1 cellular context compared by ENCODE assay signal in the genomic region with DNA sequence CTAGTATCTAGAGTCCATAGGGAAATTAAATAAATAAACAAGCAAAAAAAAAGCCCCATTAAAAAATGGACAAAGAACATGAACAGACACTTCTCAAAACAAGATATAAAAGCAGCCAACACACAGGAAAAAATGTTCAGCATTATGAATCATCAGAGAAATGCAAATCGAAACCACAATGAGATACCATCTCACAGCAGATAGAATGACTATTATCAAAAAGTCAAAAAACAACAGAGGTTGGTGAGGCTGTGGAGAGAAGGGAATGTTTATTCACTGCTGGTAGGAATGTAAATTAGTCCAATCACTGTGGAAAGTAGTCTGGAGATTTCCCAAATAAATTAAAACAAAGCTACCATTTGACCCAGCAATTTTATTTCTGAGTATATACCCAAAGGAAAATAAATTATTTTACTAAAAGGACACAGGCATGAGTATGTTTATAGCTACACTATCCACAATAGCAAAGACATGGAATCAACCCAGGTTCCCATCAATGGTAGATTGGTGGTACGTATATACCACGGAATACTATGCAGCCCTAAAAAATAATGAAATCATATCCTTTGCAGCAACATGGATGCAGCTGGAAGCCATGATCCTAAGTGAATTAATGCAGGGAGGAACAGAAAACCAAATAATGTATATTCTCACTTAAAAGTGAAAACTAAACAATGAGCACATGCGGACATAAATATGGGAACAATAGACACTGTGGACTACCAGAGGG.
TF ChIP-seq lines count a peak whose summit lies in the region.

No MANE protein-coding gene starts in this region.

TF ChIP-seq in K562, 482 proteins besides CTCF, POLR2A, EP300 and RAD21:
- TF ChIP-seq, protein P1, sequence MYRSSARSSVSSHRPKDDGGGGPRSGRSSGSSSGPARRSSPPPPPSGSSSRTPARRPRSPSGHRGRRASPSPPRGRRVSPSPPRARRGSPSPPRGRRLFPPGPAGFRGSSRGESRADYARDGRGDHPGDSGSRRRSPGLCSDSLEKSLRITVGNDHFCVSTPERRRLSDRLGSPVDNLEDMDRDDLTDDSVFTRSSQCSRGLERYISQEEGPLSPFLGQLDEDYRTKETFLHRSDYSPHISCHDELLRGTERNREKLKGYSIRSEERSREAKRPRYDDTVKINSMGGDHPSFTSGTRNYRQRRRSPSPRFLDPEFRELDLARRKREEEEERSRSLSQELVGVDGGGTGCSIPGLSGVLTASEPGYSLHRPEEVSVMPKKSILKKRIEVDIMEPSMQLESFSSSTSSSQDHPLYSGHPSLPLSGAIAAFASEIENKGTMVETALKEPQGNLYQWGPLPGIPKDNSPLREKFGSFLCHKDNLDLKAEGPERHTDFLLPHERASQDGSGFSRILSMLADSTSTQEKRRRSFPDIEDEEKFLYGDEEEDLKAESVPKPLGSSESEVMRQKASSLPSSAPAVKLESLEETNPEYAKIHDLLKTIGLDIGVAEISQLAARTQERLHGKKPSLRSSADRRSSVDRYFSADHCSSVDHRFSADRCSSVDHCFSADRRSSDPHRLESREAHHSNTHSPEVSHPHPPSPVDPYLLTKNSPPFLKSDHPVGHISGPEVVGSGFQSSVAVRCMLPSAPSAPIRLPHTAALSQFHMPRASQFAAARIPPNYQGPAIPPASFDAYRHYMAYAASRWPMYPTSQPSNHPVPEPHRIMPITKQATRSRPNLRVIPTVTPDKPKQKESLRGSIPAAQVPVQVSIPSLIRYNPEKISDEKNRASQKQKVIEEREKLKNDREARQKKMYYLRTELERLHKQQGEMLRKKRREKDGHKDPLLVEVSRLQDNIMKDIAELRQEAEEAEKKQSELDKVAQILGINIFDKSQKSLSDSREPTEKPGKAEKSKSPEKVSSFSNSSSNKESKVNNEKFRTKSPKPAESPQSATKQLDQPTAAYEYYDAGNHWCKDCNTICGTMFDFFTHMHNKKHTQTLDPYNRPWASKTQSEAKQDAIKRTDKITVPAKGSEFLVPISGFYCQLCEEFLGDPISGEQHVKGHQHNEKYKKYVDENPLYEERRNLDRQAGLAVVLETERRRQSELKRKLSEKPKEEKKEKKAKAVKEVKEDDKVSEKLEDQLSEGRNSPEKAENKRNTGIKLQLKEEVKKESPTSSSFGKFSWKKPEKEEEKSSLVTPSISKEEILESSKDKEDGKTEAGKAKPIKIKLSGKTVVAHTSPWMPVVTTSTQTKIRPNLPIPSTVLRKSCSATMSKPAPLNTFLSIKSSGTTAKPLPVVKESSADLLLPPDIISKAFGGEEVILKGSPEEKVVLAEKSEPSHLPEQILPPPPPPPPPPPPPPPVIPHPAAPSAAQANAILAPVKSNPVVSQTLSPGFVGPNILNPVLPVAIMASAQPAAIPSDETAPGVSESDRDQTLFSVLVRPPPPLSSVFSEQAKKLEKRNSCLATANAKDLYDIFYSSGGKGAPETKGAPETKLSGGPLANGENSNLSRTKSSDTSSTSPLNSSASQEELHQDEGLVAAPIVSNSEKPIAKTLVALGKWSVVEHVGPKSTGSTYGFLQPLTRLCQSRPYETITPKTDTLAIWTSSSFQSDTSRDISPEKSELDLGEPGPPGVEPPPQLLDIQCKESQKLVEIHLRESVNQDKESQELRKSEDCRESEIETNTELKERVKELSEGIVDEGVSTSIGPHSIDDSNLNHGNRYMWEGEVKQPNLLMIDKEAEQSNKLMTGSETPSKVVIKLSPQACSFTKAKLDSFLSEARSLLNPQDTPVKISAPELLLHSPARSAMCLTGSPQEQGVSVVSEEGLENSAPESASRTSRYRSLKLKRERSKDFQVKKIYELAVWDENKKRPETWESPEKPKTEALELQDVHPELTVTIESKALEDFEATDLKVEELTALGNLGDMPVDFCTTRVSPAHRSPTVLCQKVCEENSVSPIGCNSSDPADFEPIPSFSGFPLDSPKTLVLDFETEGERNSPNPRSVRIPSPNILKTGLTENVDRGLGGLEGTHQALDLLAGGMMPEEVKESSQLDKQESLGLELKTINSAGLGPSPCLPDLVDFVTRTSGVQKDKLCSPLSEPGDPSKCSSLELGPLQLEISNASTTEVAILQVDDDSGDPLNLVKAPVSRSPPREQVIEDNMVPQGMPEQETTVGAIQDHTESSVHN (IDR thresholded peaks at IDR 0.05; ENCODE audit: borderline replicate concordance in 1 of 2, low read depth in 1 of 2) = no peak
- TF ChIP-seq ATF7 (IDR thresholded peaks at IDR 0.05) = no peak
- TF ChIP-seq, protein P2, sequence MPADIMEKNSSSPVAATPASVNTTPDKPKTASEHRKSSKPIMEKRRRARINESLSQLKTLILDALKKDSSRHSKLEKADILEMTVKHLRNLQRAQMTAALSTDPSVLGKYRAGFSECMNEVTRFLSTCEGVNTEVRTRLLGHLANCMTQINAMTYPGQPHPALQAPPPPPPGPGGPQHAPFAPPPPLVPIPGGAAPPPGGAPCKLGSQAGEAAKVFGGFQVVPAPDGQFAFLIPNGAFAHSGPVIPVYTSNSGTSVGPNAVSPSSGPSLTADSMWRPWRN (IDR thresholded peaks at IDR 0.05; ENCODE audit: low read depth) = no peak
- peak; percentile 19; the same call in 1 of the 2 replicates for TF ChIP-seq FOSL1 (tag; conservative IDR thresholded peaks at IDR 0.05)
- TF ChIP-seq RBM25 (IDR thresholded peaks at IDR 0.05; ENCODE audit: low read depth, low read length, severe bottlenecking) = peak; percentile 43
- TF ChIP-seq EP400 (IDR thresholded peaks at IDR 0.05) = no peak
- TF ChIP-seq RBM17 (IDR thresholded peaks at IDR 0.05; ENCODE audit: borderline replicate concordance, low read depth, low read length) = no peak
- no peak for TF ChIP-seq HDAC2 (IDR thresholded peaks at IDR 0.05)
- peak; percentile 68 for TF ChIP-seq ZNF146 (CRISPR knock-in tag; IDR thresholded peaks at IDR 0.05; ENCODE audit: unreplicated experiment)
